Comparison of ENCODE assay signal across 23 cellular contexts in the genomic region with DNA sequence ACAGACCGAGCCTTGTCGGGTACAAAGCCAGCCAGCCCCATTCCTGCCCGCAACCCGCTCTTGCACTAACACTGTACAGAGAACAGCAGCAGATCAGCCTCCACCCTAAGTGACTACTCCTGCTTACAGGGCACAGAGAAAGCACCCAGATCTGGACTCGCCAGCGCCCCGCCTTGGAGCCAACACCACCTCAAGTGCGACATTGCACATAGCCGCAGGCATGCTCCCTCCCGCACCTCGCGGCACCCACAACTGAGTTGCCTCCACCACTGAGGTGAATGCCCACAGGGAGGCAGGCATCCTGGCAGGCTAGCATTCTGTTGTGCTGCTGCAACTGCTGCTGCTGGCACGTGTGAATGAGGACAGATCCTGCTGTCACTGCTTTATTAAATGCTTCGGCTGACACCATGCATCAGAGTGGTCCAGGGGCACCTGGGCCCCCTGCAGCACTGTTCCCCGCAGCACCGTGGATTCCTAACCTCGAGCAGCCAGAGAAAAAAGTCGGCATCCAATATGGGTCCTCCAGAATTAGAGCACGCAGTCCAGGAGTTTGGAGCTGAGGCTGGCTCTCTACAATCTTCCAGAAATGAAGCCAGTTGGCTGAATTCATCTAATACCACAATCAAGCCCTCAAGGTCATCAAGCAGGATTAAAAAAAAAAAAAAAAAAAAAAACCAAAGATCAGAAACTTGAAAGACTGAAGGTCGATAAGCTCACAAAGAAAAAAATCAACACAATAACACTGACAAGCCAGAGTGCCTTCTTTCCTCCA.
DNase-seq lines count a peak whose midpoint lies in the region; ATAC-seq and TF ChIP-seq lines count a peak whose summit lies in the region.
"Had no signal": no experiment of that assay in that cellular context is flagged by ENCODE, and none has a peak within 500 bp of the region (broad histone marks: within the 10 kb centered on the region; RNA-seq: fewer than 3 reads in every experiment).

No MANE protein-coding gene starts in this region.

- no peak overlapping the region for H3K9ac ChIP-seq in neuronal stem cell (ENCODE audit: low read depth, low read length, poor library complexity)

- H2AFZ ChIP-seq in neuronal stem cell (ENCODE audit: low read length) = no peak overlapping the region

- H3K27ac ChIP-seq in neuronal stem cell (replicated peaks; ENCODE audit: low read length) = no peak overlapping the region
- H3K27ac ChIP-seq: left ventricle myocardium inferior, transverse colon had no signal

- POLR2A ChIA-PET in WTC11 (lab: Charles Lee) = no interaction called here

- H3K79me1 ChIP-seq in neuronal stem cell (ENCODE audit: low read depth, low read length) = no peaks in the 10 kb centered on the region

- DNase-seq in NCI-H2029 treated with DMSO at 0.1 percent for 48 hours (lab: John Stamatoyannopoulos, UW) = peak; percentile 12
- DNase-seq in NCI-H2029 (lab: John Stamatoyannopoulos, UW) = no peak
- DNase-seq in HuH-7.5 (ENCODE audit: low spot score) = peak; percentile 31
- no peak for DNase-seq in WTC11 (ENCODE audit: low spot score)
- no peak for DNase-seq in neuronal stem cell (ENCODE audit: low spot score)
- no peak for DNase-seq in NCI-H1048 (lab: John Stamatoyannopoulos, UW)
- DNase-seq: activated CD4-positive, alpha-beta T cell treated with anti-CD3 and anti-CD28 coated beads, Interleukin-2, amount 10 ng/mL, durations not matched to agents 7 days and 5 days; activated naive CD4-positive, alpha-beta T cell; activated T-cell treated with anti-CD3 and anti-CD28 coated beads, Interleukin-2, amount 50 U/mL, for 4 hours; CD8-positive, alpha-beta memory T cell; cerebellar nuclear complex; H9; hypothalamus; left ventricle myocardium inferior; MM.1S; NCI-H1436 treated with DMSO at 0.1 percent for 48 hours; occipital lobe; OCI-M1; transverse colon had no signal

- H3K9me3 Mint-ChIP-seq in WTC11 = peaks cover 20% of the 10 kb centered on the region

- no peak overlapping the region for H3K4me3 ChIP-seq in neuronal stem cell (ENCODE audit: low read length in 2 of 2)
- H3K4me3 ChIP-seq: K562, left ventricle myocardium inferior, transverse colon had no signal

- TF ChIP-seq CTCF in WTC11 (IDR thresholded peaks at IDR 0.05) = no peak

- no peak overlapping the region for H3K4me3 Mint-ChIP-seq in WTC11
- H3K4me3 Mint-ChIP-seq: activated CD4-positive, alpha-beta T cell treated with anti-CD3 and anti-CD28 coated beads, Interleukin-2, amount 10 ng/mL, durations not matched to agents 7 days and 5 days; activated T-cell treated with anti-CD3 and anti-CD28 coated beads, Interleukin-2, amount 50 U/mL, for 4 hours; CD8-positive, alpha-beta memory T cell; H9 had no signal

- peaks cover 15% of the 10 kb centered on the region for H3K4me1 Mint-ChIP-seq in WTC11
- H3K4me1 Mint-ChIP-seq: activated CD4-positive, alpha-beta T cell treated with anti-CD3 and anti-CD28 coated beads, Interleukin-2, amount 10 ng/mL, durations not matched to agents 7 days and 5 days; CD8-positive, alpha-beta memory T cell had no signal

- H4K91ac ChIP-seq in neuronal stem cell (ENCODE audit: low read depth, low read length, poor library complexity) = no peak overlapping the region

- ATAC-seq in WTC11 = peak; percentile 59
- ATAC-seq in HG02970 (IDR thresholded peaks at IDR 0.05; ENCODE audit: low FRiP score, unreplicated experiment) = no peak
- no peak for ATAC-seq in HG03442 (IDR thresholded peaks at IDR 0.05; ENCODE audit: unreplicated experiment)
- ATAC-seq: activated T-cell treated with anti-CD3 and anti-CD28 coated beads, Interleukin-2, amount 50 U/mL, for 4 hours; K562; Right ventricle myocardium inferior had no signal

- no CpG with 5 or more reads among the region's 20 CpGs for WGBS in neuronal stem cell (ENCODE audit: extremely low coverage in 2 of 2, insufficient read length in 2 of 2, insufficient replicate concordance in 1 of 2), 2 donors

- peaks cover 0 to 1% of the 10 kb centered on the region in 2 donors for H3K9me3 ChIP-seq in neuronal stem cell (replicated peaks in 1 of 2; ENCODE audit: control insufficient read depth in 2 of 2, insufficient read depth in 1 of 2, low read depth in 1 of 2, low read length in 2 of 2)
- H3K9me3 ChIP-seq: left ventricle myocardium inferior, transverse colon had no signal

- H3K18ac ChIP-seq in neuronal stem cell (ENCODE audit: low read length) = peak overlapping the region; percentile 83

- CTCF ChIA-PET in WTC11 (lab: Charles Lee) = no interaction called here

- H3K23ac ChIP-seq in neuronal stem cell (ENCODE audit: low read depth, low read length, poor library complexity) = peak overlapping the region; percentile 55

- no peak overlapping the region for H3K4me2 ChIP-seq in neuronal stem cell (ENCODE audit: insufficient read depth, low read length, poor library complexity, severe bottlenecking)

- peak overlapping the region; percentile 53 for H3K4ac ChIP-seq in neuronal stem cell (ENCODE audit: low read length)

- no peak overlapping the region for H2BK15ac ChIP-seq in neuronal stem cell (ENCODE audit: low read length)

- H3K27ac Mint-ChIP-seq in WTC11 = no peak overlapping the region
- H3K27ac Mint-ChIP-seq: activated CD4-positive, alpha-beta T cell treated with anti-CD3 and anti-CD28 coated beads, Interleukin-2, amount 10 ng/mL, durations not matched to agents 7 days and 5 days; CD8-positive, alpha-beta memory T cell had no signal

- no peaks in the 10 kb centered on the region for H3K4me1 ChIP-seq in neuronal stem cell (ENCODE audit: control insufficient read depth in 2 of 2, insufficient read depth in 1 of 2, low read depth in 1 of 2, low read length in 2 of 2)
- H3K4me1 ChIP-seq: left ventricle myocardium inferior had no signal

- H2AK5ac ChIP-seq in neuronal stem cell (ENCODE audit: low read depth, low read length) = peak overlapping the region; percentile 70

- no peaks in the 10 kb centered on the region for H3K27me3 Mint-ChIP-seq in WTC11 (ENCODE audit: low read depth)
- H3K27me3 Mint-ChIP-seq: activated CD4-positive, alpha-beta T cell treated with anti-CD3 and anti-CD28 coated beads, Interleukin-2, amount 10 ng/mL, durations not matched to agents 7 days and 5 days had no signal

- peak overlapping the region; percentile 41 for H2BK12ac ChIP-seq in neuronal stem cell (ENCODE audit: low read length)

- no peak overlapping the region for H4K8ac ChIP-seq in neuronal stem cell (ENCODE audit: low read depth, low read length)

- no peak overlapping the region for H3K14ac ChIP-seq in neuronal stem cell (ENCODE audit: low read length)

- H3K36me3 Mint-ChIP-seq in WTC11 = peaks cover 4% of the 10 kb centered on the region; the same call in 1 of the 2 replicates
- H3K36me3 Mint-ChIP-seq: CD8-positive, alpha-beta memory T cell had no signal

- no peaks in the 10 kb centered on the region for H3K27me3 ChIP-seq in neuronal stem cell (ENCODE audit: control insufficient read depth in 3 of 3, insufficient read depth in 3 of 3, low read depth in 1 of 3, low read length in 3 of 3)
- H3K27me3 ChIP-seq: transverse colon had no signal

- H2BK5ac ChIP-seq in neuronal stem cell (ENCODE audit: low read length) = peak overlapping the region; percentile 42

- H3K36me3 ChIP-seq in neuronal stem cell (replicated peaks in 1 of 2; ENCODE audit: control insufficient read depth in 2 of 2, insufficient read depth in 2 of 2, low read length in 2 of 2) = no peaks in the 10 kb centered on the region
- H3K36me3 ChIP-seq: left ventricle myocardium inferior, transverse colon had no signal

- no peak overlapping the region for H2BK120ac ChIP-seq in neuronal stem cell (ENCODE audit: low read depth, low read length)

TF ChIP-seq in WTC11, 78 proteins besides CTCF, POLR2A, EP300 and RAD21:
- TF ChIP-seq, protein P1, sequence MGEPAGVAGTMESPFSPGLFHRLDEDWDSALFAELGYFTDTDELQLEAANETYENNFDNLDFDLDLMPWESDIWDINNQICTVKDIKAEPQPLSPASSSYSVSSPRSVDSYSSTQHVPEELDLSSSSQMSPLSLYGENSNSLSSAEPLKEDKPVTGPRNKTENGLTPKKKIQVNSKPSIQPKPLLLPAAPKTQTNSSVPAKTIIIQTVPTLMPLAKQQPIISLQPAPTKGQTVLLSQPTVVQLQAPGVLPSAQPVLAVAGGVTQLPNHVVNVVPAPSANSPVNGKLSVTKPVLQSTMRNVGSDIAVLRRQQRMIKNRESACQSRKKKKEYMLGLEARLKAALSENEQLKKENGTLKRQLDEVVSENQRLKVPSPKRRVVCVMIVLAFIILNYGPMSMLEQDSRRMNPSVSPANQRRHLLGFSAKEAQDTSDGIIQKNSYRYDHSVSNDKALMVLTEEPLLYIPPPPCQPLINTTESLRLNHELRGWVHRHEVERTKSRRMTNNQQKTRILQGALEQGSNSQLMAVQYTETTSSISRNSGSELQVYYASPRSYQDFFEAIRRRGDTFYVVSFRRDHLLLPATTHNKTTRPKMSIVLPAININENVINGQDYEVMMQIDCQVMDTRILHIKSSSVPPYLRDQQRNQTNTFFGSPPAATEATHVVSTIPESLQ (CRISPR knock-in tag; IDR thresholded peaks at IDR 0.05) = no peak
- TF ChIP-seq NFE2L1 (CRISPR knock-in tag; IDR thresholded peaks at IDR 0.05) (no peak), ZNF416 (CRISPR knock-in tag; IDR thresholded peaks at IDR 0.05) (no peak), TCF7 (CRISPR knock-in tag; IDR thresholded peaks at IDR 0.05; ENCODE audit: low read depth) (no peak), ZNF219 (CRISPR knock-in tag; IDR thresholded peaks at IDR 0.05; ENCODE audit: borderline replicate concordance) (no peak), OVOL2 (CRISPR knock-in tag; IDR thresholded peaks at IDR 0.05; ENCODE audit: borderline replicate concordance) (no peak), EMX1 (CRISPR knock-in tag; IDR thresholded peaks at IDR 0.05) (no peak), FOXK1 (CRISPR knock-in tag; IDR thresholded peaks at IDR 0.05) (no peak), FOXP1 (CRISPR knock-in tag; IDR thresholded peaks at IDR 0.05; ENCODE audit: borderline replicate concordance) (no peak)
- TF ChIP-seq, protein P2, sequence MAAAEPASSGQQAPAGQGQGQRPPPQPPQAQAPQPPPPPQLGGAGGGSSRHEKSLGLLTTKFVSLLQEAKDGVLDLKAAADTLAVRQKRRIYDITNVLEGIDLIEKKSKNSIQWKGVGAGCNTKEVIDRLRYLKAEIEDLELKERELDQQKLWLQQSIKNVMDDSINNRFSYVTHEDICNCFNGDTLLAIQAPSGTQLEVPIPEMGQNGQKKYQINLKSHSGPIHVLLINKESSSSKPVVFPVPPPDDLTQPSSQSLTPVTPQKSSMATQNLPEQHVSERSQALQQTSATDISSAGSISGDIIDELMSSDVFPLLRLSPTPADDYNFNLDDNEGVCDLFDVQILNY (CRISPR knock-in tag; IDR thresholded peaks at IDR 0.05) = no peak

Comparison
In these comparisons a context has a peak if more than half of its experiments do, and no peak if none do; other contexts are left out.
1. DNase-seq: peak in NCI-H2029 treated with DMSO at 0.1 percent for 48 hours (single experiment) and HuH-7.5 (single experiment); none in NCI-H2029 (single experiment), WTC11 (single experiment), neuronal stem cell (single experiment) and NCI-H1048 (single experiment).